ENCODE assay signal across 17 cellular contexts in genomic region chr20:32274359-32274758, GRCh38. TPM values are rescaled to one million over a fixed set of nuclear protein-coding genes. Genes with fewer than 3 reads are reported as not detected.
DNase-seq lines count a peak whose midpoint lies in the region; ATAC-seq, FAIRE-seq and TF ChIP-seq lines count a peak whose summit lies in the region.
"Had no signal": no experiment of that assay in that cellular context is flagged by ENCODE, and none has a peak within 500 bp of the region (broad histone marks: within the 10 kb centered on the region; RNA-seq: fewer than 3 reads in every experiment).

No MANE protein-coding gene starts in this region.

- H3K36me3 ChIP-seq in K562 (ENCODE audit: control insufficient read depth, insufficient read depth, low read length): no peaks in the 10 kb centered on the region
- H3K36me3 ChIP-seq: BLaER1 had no signal

- in situ Hi-C loops in K562 (cut with MboI): no loop called here

- H3K4me3 Mint-ChIP-seq in neural crest cell (peak overlapping the region; percentile 21), type B pancreatic cell (peak overlapping the region; percentile 4)
- H3K4me3 Mint-ChIP-seq: CD14-positive monocyte; CD8-positive, alpha-beta T cell; GM23338 had no signal

- H3K27ac ChIP-seq in K562 (ENCODE audit: extremely low read depth, low read depth, low read length): no peak overlapping the region
- H3K27ac ChIP-seq: BLaER1 had no signal

- TF ChIP-seq POLR2A in K562 (conservative IDR thresholded peaks at IDR 0.05): no peak

- peaks cover 28% of the 10 kb centered on the region for H3K27me3 Mint-ChIP-seq in neural crest cell (ENCODE audit: low read depth)
- H3K27me3 Mint-ChIP-seq in type B pancreatic cell: peaks cover 23% of the 10 kb centered on the region

- H3K4me3 ChIP-seq in K562: no peak overlapping the region
- H3K4me3 ChIP-seq: BLaER1, GM23338 had no signal

- H3K79me2 ChIP-seq in K562 (ENCODE audit: control insufficient read depth, insufficient read depth, low read length): peaks cover 7% of the 10 kb centered on the region; the same call in 1 of the 3 replicates

- intact Hi-C loops in K562 (cut with micrococcal nuclease): no loop called here

- TF ChIP-seq CTCF in K562 (IDR thresholded peaks at IDR 0.05 in 2 of 3, conservative IDR thresholded peaks at IDR 0.05 in 1 of 3; ENCODE audit: insufficient read depth in 2 of 3, low read depth in 1 of 3, low read length in 3 of 3) (no peak), neural crest cell (conservative IDR thresholded peaks at IDR 0.05) (no peak), type B pancreatic cell (conservative IDR thresholded peaks at IDR 0.05) (no peak)

- 4% methylated on average over 3 of the region's 3 CpGs for whole genome bisulfite sequencing in K562 (ENCODE audit: insufficient coverage, low coverage, missing lambda C conversion rate)

- no peak overlapping the region for H3K9ac ChIP-seq in K562 (ENCODE audit: insufficient read depth in 1 of 2, low read depth in 2 of 2, low read length in 2 of 2)
- H3K9ac ChIP-seq: BLaER1 had no signal

- H3K36me3 Mint-ChIP-seq in neural crest cell (ENCODE audit: low read depth) (peaks cover 3% of the 10 kb centered on the region), type B pancreatic cell (no peaks in the 10 kb centered on the region)
- H3K36me3 Mint-ChIP-seq: CD14-positive monocyte; CD8-positive, alpha-beta T cell had no signal

- no peak overlapping the region for H2AFZ ChIP-seq in K562 (ENCODE audit: low read depth, low read length)
- H2AFZ ChIP-seq: GM23338 had no signal

- ATAC-seq in K562 (no peak), esophagus mucosa (no peak)
- ATAC-seq: CD8-positive, alpha-beta T cell; GM23338 had no signal

- H3K9me3 Mint-ChIP-seq in neural crest cell: peaks cover 7% of the 10 kb centered on the region
- no peaks in the 10 kb centered on the region for H3K9me3 Mint-ChIP-seq in type B pancreatic cell
- H3K9me3 Mint-ChIP-seq: CD8-positive, alpha-beta T cell; GM23338 had no signal

- POLR2A ChIA-PET in K562 (lab: Yijun Ruan, JAX): no interaction called here

- no TSS peak for BruUV-seq in K562 (replicated peaks; lab: Mats Ljungman, UMichigan)

- no peak for FAIRE-seq in K562 (lab: Jason Lieb, UNC)
- FAIRE-seq: H54 had no signal

- DNase-seq in activated effector memory CD4-positive, alpha-beta T cell treated with anti-CD3 and anti-CD28 coated beads, Interleukin-2, amount 50 U/mL, for 16 hours: peak; percentile 5
- DNase-seq in activated effector memory CD4-positive, alpha-beta T cell treated with Interleukin-2 at 50 U/mL for 16 hours: no peak
- DNase-seq in K562 (ENCODE audit: extremely low read depth in 1 of 4, low spot score in 3 of 4) (no peak), neural crest cell (ENCODE audit: low read depth, low spot score) (no peak), type B pancreatic cell (ENCODE audit: extremely low spot score, unreplicated experiment) (no peak), NCI-H524 treated with DMSO at 0.1 percent for 48 hours (lab: John Stamatoyannopoulos, UW) (no peak)
- DNase-seq: 8988T; Calu3; CD8-positive, alpha-beta T cell; DMS79 treated with DMSO at 0.1 percent for 48 hours; GF-D8; HCEC 1CT had no signal

- no peaks in the 10 kb centered on the region for H3K9me1 ChIP-seq in K562 (ENCODE audit: control insufficient read depth, insufficient read depth, low read length)

- H3K4me1 ChIP-seq in K562 (replicated peaks in 1 of 2; ENCODE audit: control insufficient read depth in 2 of 2, insufficient read depth in 2 of 2, low read length in 2 of 2): peaks cover 6 to 10% of the 10 kb centered on the region in 2 experiments; a peak in 3 of 5 replicates

- no peak for TF ChIP-seq EP300 in K562 (IDR thresholded peaks at IDR 0.05; ENCODE audit: low read length)

- H4K20me1 ChIP-seq in K562 (replicated peaks; ENCODE audit: control insufficient read depth, insufficient read depth, low read length): no peaks in the 10 kb centered on the region
- H4K20me1 ChIP-seq: BLaER1 had no signal

- no peak overlapping the region for H3K4me2 ChIP-seq in K562 (ENCODE audit: insufficient read depth, low read length)
- H3K4me2 ChIP-seq: BLaER1, GM23338 had no signal

- H3K27ac Mint-ChIP-seq in neural crest cell (ENCODE audit: unreplicated experiment): no peak overlapping the region
- H3K27ac Mint-ChIP-seq in type B pancreatic cell: no peak overlapping the region
- H3K27ac Mint-ChIP-seq: CD8-positive, alpha-beta T cell; GM23338 had no signal

- H3K4me1 Mint-ChIP-seq in neural crest cell (peaks cover 18% of the 10 kb centered on the region), type B pancreatic cell (ENCODE audit: unreplicated experiment) (peaks cover 23% of the 10 kb centered on the region)

- CTCF ChIA-PET in K562 (lab: Yijun Ruan, JAX; ENCODE audit: low intra/inter-chr PET ratio): no interaction called here

- TF ChIP-seq RAD21 in K562 (CRISPR knock-in tag; conservative IDR thresholded peaks at IDR 0.05 in 1 of 2, IDR thresholded peaks at IDR 0.05 in 1 of 2): no peak

- H3K9me3 ChIP-seq in K562 (replicated peaks; ENCODE audit: control insufficient read depth, insufficient read depth, low read depth, low read length): no peaks in the 10 kb centered on the region; the same call in 1 of the 2 replicates

- 0 out of 5 replicates have a peak, but pooled peaks cover 0 to 3% of the 10 kb centered on the region in 2 experiments for H3K27me3 ChIP-seq in K562 (ENCODE audit: control insufficient read depth in 2 of 2, insufficient read depth in 2 of 2, low read length in 2 of 2)
- H3K27me3 ChIP-seq: BLaER1 had no signal

TF ChIP-seq in K562, 482 proteins besides CTCF, POLR2A, EP300 and RAD21:
- TF ChIP-seq NFYB (IDR thresholded peaks at IDR 0.05; ENCODE audit: extremely low read depth, insufficient read length): no peak
- TF ChIP-seq ZNF121 (CRISPR knock-in tag; conservative IDR thresholded peaks at IDR 0.05): 0 out of 2 replicates have a peak, but pooled peaks have one; percentile 39
- no peak for TF ChIP-seq MCM2 (IDR thresholded peaks at IDR 0.05; ENCODE audit: low read depth)
- no peak for TF ChIP-seq HNRNPLL (IDR thresholded peaks at IDR 0.05; ENCODE audit: low read depth, low read length, poor library complexity, severe bottlenecking)
- no peak for TF ChIP-seq POLR3G (IDR thresholded peaks at IDR 0.05; ENCODE audit: extremely low read depth, insufficient read length, insufficient replicate concordance)

RNA-seq across cellular contexts. Expression of gene KIF3B, which starts 3.1 kb away (rescaled TPM):
- total RNA-seq in K562 (2011; cell fraction: chromatin; rRNA removed; ENCODE audit: low replicate concordance): 9.0 and 15.2 TPM in 2 replicates
- 5.3 and 5.7 TPM in 2 replicates for total RNA-seq in K562 (2011; cell fraction: nucleolus; rRNA removed)
- 7.2 and 7.9 TPM in 2 replicates for total RNA-seq in K562 (2011; cell fraction: nucleoplasm; rRNA removed)
- total RNA-seq in K562 (2014; rRNA removed) (6.3 and 7.8 TPM in 2 replicates), K562 (2014; rRNA removed; fragmentation: Illumina TruSeq; extraction: Trizol) (9.6 and 11.5 TPM in 2 replicates), K562 (2015; rRNA removed; fragmentation: Illumina TruSeq; extraction: Trizol) (8.4 and 8.6 TPM in 2 replicates), K562 (2021) (9.1 and 9.8 TPM in 2 replicates), neural crest cell (44.0 and 45.5 TPM in 2 replicates), type B pancreatic cell (ENCODE audit: low replicate concordance) (41.2 and 45.9 TPM in 2 replicates), esophagus mucosa (11.9 TPM)
- polyA plus RNA-seq in K562 (2011; rRNA removed) (6.8 and 12.3 TPM in 2 replicates), K562 (2014; fragmentation: Illumina TruSeq; extraction: Trizol) (11.5 and 11.7 TPM in 2 replicates), K562 (2014; fragmentation: Nextera tagmentation; extraction: Ambion mirVana) (1 to 10 TPM; 2.9 to 3.6 TPM), K562 (2014; rRNA removed) (7.2 and 7.7 TPM in 2 replicates)
- 6.0 and 7.9 TPM in 2 replicates for polyA plus RNA-seq in K562 (2011; cell fraction: cytosol; rRNA removed)
- polyA plus RNA-seq in K562 (2011; cell fraction: nucleus; rRNA removed): 3.2 and 4.4 TPM in 2 replicates
- 8.6 and 10.3 TPM in 2 replicates for polyA plus RNA-seq in K562 (2012)
- polyA minus RNA-seq in K562 (2011; rRNA and poly(A)+ RNA removed): 12.5 and 18.6 TPM in 2 replicates
- 5.3 and 7.4 TPM in 2 replicates for polyA minus RNA-seq in K562 (2011; cell fraction: cytosol; rRNA and poly(A)+ RNA removed)
- 2.0 and 3.4 TPM in 2 replicates for polyA minus RNA-seq in K562 (2011; cell fraction: nucleus; rRNA and poly(A)+ RNA removed)
